ENCODE assay signal across 14 cellular contexts in genomic region chr3:78977073-78977472, GRCh38.
"Had no signal": no experiment of that assay in that cellular context is flagged by ENCODE, and none has a peak within 500 bp of the region (broad histone marks: within the 10 kb centered on the region; RNA-seq: fewer than 3 reads in every experiment).

No MANE protein-coding gene starts in this region.

- H3K9me3 ChIP-seq: gastroesophageal sphincter, left ventricle myocardium inferior, pancreas, tibial artery, uterus had no signal

- ATAC-seq: gastroesophageal sphincter, pancreas had no signal

- H3K36me3 ChIP-seq: gastroesophageal sphincter, left ventricle myocardium inferior, pancreas, tibial artery, uterus had no signal

- H3K4me3 Mint-ChIP-seq: activated CD4-positive, alpha-beta memory T cell treated with anti-CD3 and anti-CD28 coated beads for 36 hours; activated naive CD8-positive, alpha-beta T cell treated with anti-CD3 and anti-CD28 coated beads, Interleukin-2, amount 10 ng/mL, durations not matched to agents 7 days and 5 days; nephron had no signal

- H3K9me3 Mint-ChIP-seq: activated naive CD8-positive, alpha-beta T cell treated with anti-CD3 and anti-CD28 coated beads, Interleukin-2, amount 10 ng/mL, durations not matched to agents 7 days and 5 days had no signal

- DNase-seq: activated CD4-positive, alpha-beta memory T cell treated with anti-CD3 and anti-CD28 coated beads for 36 hours; activated CD4-positive, CD25-positive, alpha-beta regulatory T cell treated with anti-CD3 and anti-CD28 coated beads, Interleukin-2, amount 50 U/mL, for 72 hours; activated naive CD8-positive, alpha-beta T cell treated with anti-CD3 and anti-CD28 coated beads, Interleukin-2, amount 10 ng/mL, durations not matched to agents 7 days and 5 days; activated T-cell treated with anti-CD3 and anti-CD28 coated beads, Interleukin-2, amount 50 U/mL, for 48 hours; aorta; kidney; left ventricle myocardium inferior; mesendoderm; pancreas; T-helper 2 cell; tibial artery; uterus had no signal

- H3K27me3 ChIP-seq: gastroesophageal sphincter, pancreas, tibial artery, uterus had no signal

- H3K4me1 Mint-ChIP-seq: activated naive CD8-positive, alpha-beta T cell treated with anti-CD3 and anti-CD28 coated beads, Interleukin-2, amount 10 ng/mL, durations not matched to agents 7 days and 5 days had no signal

- H3K36me3 Mint-ChIP-seq: activated CD4-positive, alpha-beta memory T cell treated with anti-CD3 and anti-CD28 coated beads for 36 hours; activated naive CD8-positive, alpha-beta T cell treated with anti-CD3 and anti-CD28 coated beads, Interleukin-2, amount 10 ng/mL, durations not matched to agents 7 days and 5 days had no signal

- H3K4me3 ChIP-seq: gastroesophageal sphincter, left ventricle myocardium inferior, pancreas, tibial artery, uterus had no signal

- H3K27ac Mint-ChIP-seq: activated CD4-positive, alpha-beta memory T cell treated with anti-CD3 and anti-CD28 coated beads for 36 hours; activated naive CD8-positive, alpha-beta T cell treated with anti-CD3 and anti-CD28 coated beads, Interleukin-2, amount 10 ng/mL, durations not matched to agents 7 days and 5 days; nephron had no signal

- H3K27me3 Mint-ChIP-seq: activated CD4-positive, alpha-beta memory T cell treated with anti-CD3 and anti-CD28 coated beads for 36 hours; activated naive CD8-positive, alpha-beta T cell treated with anti-CD3 and anti-CD28 coated beads, Interleukin-2, amount 10 ng/mL, durations not matched to agents 7 days and 5 days had no signal

- H3K27ac ChIP-seq: gastroesophageal sphincter, left ventricle myocardium inferior, pancreas, tibial artery, uterus had no signal

- H3K4me1 ChIP-seq: gastroesophageal sphincter, left ventricle myocardium inferior, pancreas, tibial artery, uterus had no signal
